ENCODE assay signal across 8 cellular contexts in genomic region chr2:39124000-39124769, GRCh38. TPM values are rescaled to one million over a fixed set of nuclear protein-coding genes. Genes with fewer than 3 reads are reported as not detected.
DNase-seq lines count a peak whose midpoint lies in the region; ATAC-seq and TF ChIP-seq lines count a peak whose summit lies in the region.

No MANE protein-coding gene starts in this region.

- H3K9me3 ChIP-seq in prostate gland: no peaks in the 10 kb centered on the region

- TF ChIP-seq CTCF in prostate gland (IDR thresholded peaks at IDR 0.05): peak in 3 of 4 experiments; percentile 50 to 61 (median 52)

- POLR2A ChIA-PET in T-cell (lab: Charles Lee): interaction anchor here (0.6 to 1.2 kb wide), 5 partner anchors 12 to 1542 kb away, joined by 3 to 4 read pairs (median 4); partner anchors contain the start of gene SRSF7 (in 2 of the 2)

- H3K36me3 Mint-ChIP-seq in T-cell: peaks cover 4% of the 10 kb centered on the region

- peak; percentile 50 for ATAC-seq in HG02884 (IDR thresholded peaks at IDR 0.05; ENCODE audit: unreplicated experiment)
- ATAC-seq in T-cell (replicated peaks in 1 of 4): peak; percentile 67 to 80 (median 70)
- ATAC-seq in left ventricle myocardium superior: peak; percentile 89

- H3K4me3 Mint-ChIP-seq in T-cell: peak overlapping the region; percentile 90 to 99 (median 93)

- H3K27me3 ChIP-seq in prostate gland (replicated peaks; ENCODE audit: insufficient read depth): no peaks in the 10 kb centered on the region

- WGBS in prostate gland: under 1% methylated on average over 59 of the region's 59 CpGs
- WGBS in urinary bladder: under 1% methylated on average over 59 of the region's 59 CpGs

- peaks cover 5% of the 10 kb centered on the region for H3K4me1 ChIP-seq in prostate gland (replicated peaks)
- H3K4me1 ChIP-seq in urinary bladder (ENCODE audit: insufficient read depth): no peaks in the 10 kb centered on the region

- no peaks in the 10 kb centered on the region for H3K9me3 Mint-ChIP-seq in T-cell

- H3K4me3 ChIP-seq in prostate gland (peak overlapping the region; percentile 68 to 77), urinary bladder (ENCODE audit: low read depth, low read length) (peak overlapping the region; percentile 72)

- TF ChIP-seq POLR2A in GM15510 (IDR thresholded peaks at IDR 0.05; ENCODE audit: borderline replicate concordance, extremely low read depth, insufficient read length) (peak; percentile 96), prostate gland (IDR thresholded peaks at IDR 0.05) (peak; percentile 88)

- peak; percentile 98 for DNase-seq in NCI-H146 (lab: John Stamatoyannopoulos, UW)
- peak; percentile 87 to 98 (median 95) for DNase-seq in T-cell
- DNase-seq in amniotic stem cell (lab: John Stamatoyannopoulos, UW): peak; percentile 92
- peak; percentile 98 for DNase-seq in left ventricle myocardium superior
- peak; percentile 94 for DNase-seq in prostate gland (ENCODE audit: low spot score)

- no peaks in the 10 kb centered on the region for H3K27me3 Mint-ChIP-seq in T-cell

- H3K36me3 ChIP-seq in prostate gland (no peaks in the 10 kb centered on the region), urinary bladder (ENCODE audit: insufficient read depth) (no peaks in the 10 kb centered on the region)

- peak overlapping the region; percentile 90 to 92 for H3K27ac ChIP-seq in prostate gland
- peak overlapping the region; percentile 97 for H3K27ac ChIP-seq in urinary bladder (ENCODE audit: low read depth)

- H3K27ac Mint-ChIP-seq in T-cell: peak overlapping the region; percentile 97 to 98

- CTCF ChIA-PET in T-cell (lab: Charles Lee): interaction anchor here (0.6 to 1.9 kb wide), 12 partner anchors 11 to 177 kb away, joined by 3 to 12 read pairs (median 4); no protein-coding TSS in a partner anchor

- peaks cover 53 to 66% (median 65%) of the 10 kb centered on the region in 3 donors for H3K4me1 Mint-ChIP-seq in T-cell

- intact Hi-C loops in left ventricle myocardium superior (cut with micrococcal nuclease) (no loop called here), prostate gland (cut with DNase I) (loop anchor here (5.0 kb wide), 1 partner anchor 52 kb away; no protein-coding TSS in a partner anchor)

RNA-seq across cellular contexts. Expression of gene SOS1, which starts 3.3 kb away (rescaled TPM):
- total RNA-seq in T-cell (100 to 1,000 TPM in 2 of 5 donors, 10 to 100 TPM in 3; 44.3 to 138 (median 82.9) TPM), left ventricle myocardium superior (26.0 TPM), prostate gland (10 to 100 TPM; 35.0 to 54.1 TPM), urinary bladder (92.6 TPM)
- 17.3 TPM for polyA plus RNA-seq in urinary bladder

Comparison
In these comparisons a context has a peak if more than half of its experiments do, and no peak if none do; other contexts are left out.
1. Peak in every context shown above with its lines: DNase-seq, ATAC-seq, H3K4me3 ChIP-seq and H3K27ac ChIP-seq.